11 cellular contexts compared by ENCODE assay signal in the genomic region with DNA sequence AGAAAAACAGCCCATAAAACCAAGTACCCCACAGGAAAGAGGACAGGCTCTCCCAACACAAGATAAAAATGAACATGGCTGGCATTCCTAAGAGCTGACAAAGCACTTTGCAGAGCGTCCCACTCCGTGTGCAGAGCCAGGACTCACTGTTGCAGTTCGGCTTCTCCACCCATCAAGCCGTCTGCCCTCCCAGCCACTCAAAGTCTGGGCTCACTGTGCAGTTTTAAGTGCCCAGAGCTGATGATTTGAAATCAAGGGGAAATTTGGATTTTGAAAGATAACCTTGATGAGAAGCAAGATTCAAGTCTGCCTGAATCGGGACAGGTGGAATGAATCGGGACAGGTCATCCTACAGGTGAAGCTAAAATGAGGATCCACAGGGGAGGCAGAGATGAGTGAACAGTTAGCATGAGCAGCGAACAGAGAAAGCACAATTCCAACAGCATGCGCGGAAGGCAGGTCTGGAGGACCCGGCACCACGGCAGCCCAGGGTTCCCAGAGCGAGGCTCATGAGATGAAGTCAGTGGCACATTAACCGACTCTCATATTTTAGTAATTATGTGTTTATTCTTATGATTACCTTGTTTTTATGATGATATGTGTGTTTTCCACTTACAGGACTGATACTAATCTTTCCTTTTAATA. TPM values are rescaled to one million over a fixed set of nuclear protein-coding genes. Genes with fewer than 3 reads are reported as not detected.
A peak's percentile ranks its signal among the peaks of the same experiment; 100 is the strongest.
DNase-seq lines count a peak whose midpoint lies in the region; ATAC-seq, FAIRE-seq and TF ChIP-seq lines count a peak whose summit lies in the region.
"Had no signal": no experiment of that assay in that cellular context is flagged by ENCODE, and none has a peak within 500 bp of the region (broad histone marks: within the 10 kb centered on the region; RNA-seq: fewer than 3 reads in every experiment).

No MANE protein-coding gene starts in this region.

- peaks cover 7% of the 10 kb centered on the region for H3K9me3 Mint-ChIP-seq in MCF 10A (ENCODE audit: unreplicated experiment)
- H3K9me3 Mint-ChIP-seq in activated T-helper 17 cell treated with anti-CD3 and anti-CD28 coated beads, Interleukin-2, amount 50 U/mL, for 72 hours: no peaks in the 10 kb centered on the region
- H3K9me3 Mint-ChIP-seq in immature natural killer cell: peaks cover 0 to 2% (median 0%) of the 10 kb centered on the region in 6 donors
- H3K9me3 Mint-ChIP-seq: CD8-positive, alpha-beta memory T cell; IgD-negative memory B cell had no signal

- FAIRE-seq in urothelium cell line (lab: Jason Lieb, UNC): no peak

- no peaks in the 10 kb centered on the region for H3K36me3 ChIP-seq in breast epithelium
- H3K36me3 ChIP-seq: adrenal gland had no signal

- no peak for TF ChIP-seq POLR2A in breast epithelium (IDR thresholded peaks at IDR 0.05)

- DNase-seq in MCF 10A (ENCODE audit: unreplicated experiment): peak; percentile 49
- DNase-seq in breast epithelium (ENCODE audit: low spot score in 2 of 2): no peak
- no peak for DNase-seq in immature natural killer cell
- peak; percentile 74 for DNase-seq in urothelium cell line (ENCODE audit: low spot score)
- DNase-seq in Ammon's horn (ENCODE audit: low spot score): no peak
- no peak for DNase-seq in NCI-H1105 treated with DMSO at 0.1 percent for 48 hours (lab: John Stamatoyannopoulos, UW)
- DNase-seq in NK-92 (lab: John Stamatoyannopoulos, UW; ENCODE audit: unreplicated experiment): no peak
- DNase-seq: CD8-positive, alpha-beta memory T cell had no signal

- H3K27me3 ChIP-seq in breast epithelium: no peaks in the 10 kb centered on the region
- H3K27me3 ChIP-seq: adrenal gland had no signal

- TF ChIP-seq CTCF in MCF 10A (IDR thresholded peaks at IDR 0.05; ENCODE audit: unreplicated experiment) (no peak), breast epithelium (IDR thresholded peaks at IDR 0.05) (no peak)

- BruUV-seq in MCF 10A (replicated peaks; lab: Mats Ljungman, UMichigan): no TSS peak

- H3K27ac ChIP-seq in breast epithelium: no peak overlapping the region

- H3K36me3 Mint-ChIP-seq in MCF 10A (ENCODE audit: insufficient read depth, unreplicated experiment) (peaks cover 40% of the 10 kb centered on the region), immature natural killer cell (peaks cover 26 to 70% (median 43%) of the 10 kb centered on the region in 3 donors)
- peaks cover 99% of the 10 kb centered on the region for H3K36me3 Mint-ChIP-seq in activated T-helper 17 cell treated with anti-CD3 and anti-CD28 coated beads, Interleukin-2, amount 50 U/mL, for 72 hours (ENCODE audit: low read depth)

- no peak for ATAC-seq in activated T-helper 17 cell treated with anti-CD3 and anti-CD28 coated beads, Interleukin-2, amount 50 U/mL, for 72 hours (replicated peaks)

- no peaks in the 10 kb centered on the region for H3K9me3 ChIP-seq in breast epithelium
- H3K9me3 ChIP-seq: adrenal gland had no signal

- no peak overlapping the region for H3K4me3 ChIP-seq in breast epithelium
- H3K4me3 ChIP-seq: adrenal gland had no signal

- no peaks in the 10 kb centered on the region for H3K4me1 ChIP-seq in breast epithelium
- H3K4me1 ChIP-seq: adrenal gland had no signal

- H3K4me3 Mint-ChIP-seq in MCF 10A (ENCODE audit: unreplicated experiment) (no peak overlapping the region), immature natural killer cell (no peak overlapping the region)
- no peak overlapping the region for H3K4me3 Mint-ChIP-seq in activated T-helper 17 cell treated with anti-CD3 and anti-CD28 coated beads, Interleukin-2, amount 50 U/mL, for 72 hours
- H3K4me3 Mint-ChIP-seq: CD8-positive, alpha-beta memory T cell had no signal

- peak overlapping the region; percentile 49 for H3K27ac Mint-ChIP-seq in MCF 10A (ENCODE audit: low read depth, unreplicated experiment)
- peak overlapping the region; percentile 83 for H3K27ac Mint-ChIP-seq in activated T-helper 17 cell treated with anti-CD3 and anti-CD28 coated beads, Interleukin-2, amount 50 U/mL, for 72 hours
- H3K27ac Mint-ChIP-seq in immature natural killer cell: peak overlapping the region in 5 of 6 donors; percentile 55 to 88 (median 80)

- intact Hi-C loops in MCF 10A (cut with micrococcal nuclease) (no loop called here), breast epithelium (cut with DNase I; ENCODE audit: low total_unique reads) (no loop called here)

- H3K27me3 Mint-ChIP-seq in MCF 10A (ENCODE audit: insufficient read depth, unreplicated experiment) (no peaks in the 10 kb centered on the region), immature natural killer cell (ENCODE audit: low read depth in 3 of 3) (peaks cover 3 to 44% (median 35%) of the 10 kb centered on the region in 3 donors)
- H3K27me3 Mint-ChIP-seq in activated T-helper 17 cell treated with anti-CD3 and anti-CD28 coated beads, Interleukin-2, amount 50 U/mL, for 72 hours: no peaks in the 10 kb centered on the region
- H3K27me3 Mint-ChIP-seq: IgD-negative memory B cell had no signal

- peaks cover 29% of the 10 kb centered on the region for H3K4me1 Mint-ChIP-seq in MCF 10A (ENCODE audit: insufficient read depth, unreplicated experiment)
- peaks cover 5% of the 10 kb centered on the region for H3K4me1 Mint-ChIP-seq in activated T-helper 17 cell treated with anti-CD3 and anti-CD28 coated beads, Interleukin-2, amount 50 U/mL, for 72 hours
- peaks cover 41 to 52% of the 10 kb centered on the region in 2 donors for H3K4me1 Mint-ChIP-seq in immature natural killer cell

- CTCF ChIA-PET in MCF 10A (lab: Yijun Ruan, JAX): interaction anchor here (0.5 to 9.2 kb wide), 8 partner anchors 8 to 322 kb away, joined by 3 to 195 read pairs (median 4); no protein-coding TSS in a partner anchor

- POLR2A ChIA-PET in MCF 10A (lab: Yijun Ruan, JAX): interaction anchor here (0.7 to 1.1 kb wide), 3 partner anchors 107 to 1021 kb away, joined by 3 read pairs; no protein-coding TSS in a partner anchor

RNA-seq across cellular contexts. Expression of gene GPR68, which starts 39.8 kb away (rescaled TPM):
- total RNA-seq in MCF 10A (2022): 0.10 and 0.14 TPM in 2 replicates
- under 1 TPM; 0.32 to 0.66 (median 0.59) TPM for total RNA-seq in breast epithelium
- 10 to 100 TPM; 36.8 to 44.8 TPM for total RNA-seq in activated T-helper 17 cell treated with anti-CD3 and anti-CD28 coated beads, Interleukin-2, amount 50 U/mL, for 72 hours
- polyA plus RNA-seq in immature natural killer cell: 10 to 100 TPM; 19.0 to 40.4 (median 22.4) TPM

Comparison
In these comparisons a context has a peak if more than half of its experiments do, and no peak if none do; other contexts are left out.
1. DNase-seq: peak in MCF 10A (single experiment) and urothelium cell line (single experiment); none in breast epithelium (0 of 2), immature natural killer cell (0 of 3), Ammon's horn (single experiment), NCI-H1105 treated with DMSO at 0.1 percent for 48 hours (single experiment) and NK-92 (single experiment).
2. RNA of gene GPR68, which starts 39.8 kb away (total RNA-seq): 36.8 to 44.8 TPM in activated T-helper 17 cell treated with anti-CD3 and anti-CD28 coated beads, Interleukin-2, amount 50 U/mL, for 72 hours; 0.32 to 0.66 TPM in breast epithelium and 0.10 to 0.14 TPM in MCF 10A; every median in the first group is over 10 times any median in the second.
3. Peak in every context shown above with its lines, with median percentiles within 50 percentile points of each other: H3K27ac Mint-ChIP-seq.